3 cellular contexts compared by ENCODE assay signal in genomic region chrX:66760648-66761047, GRCh38.
TF ChIP-seq lines count a peak whose summit lies in the region.

No MANE protein-coding gene starts in this region.

TF ChIP-seq in GM23338, 12 proteins besides CTCF, POLR2A, EP300 and RAD21 (continues in another document):
- TF ChIP-seq ZNF462 (CRISPR knock-in tag; IDR thresholded peaks at IDR 0.05): no peak
- no peak for TF ChIP-seq EZH2 (IDR thresholded peaks at IDR 0.05; ENCODE audit: low read depth, unreplicated experiment)
- no peak for TF ChIP-seq CREB1 (CRISPR knock-in tag; IDR thresholded peaks at IDR 0.05; ENCODE audit: low read depth)
- no peak for TF ChIP-seq JUNB (IDR thresholded peaks at IDR 0.05; ENCODE audit: unreplicated experiment)
- TF ChIP-seq EZH2phosphoT487 (IDR thresholded peaks at IDR 0.05; ENCODE audit: unreplicated experiment): no peak
- TF ChIP-seq ZNF114 (CRISPR knock-in tag; IDR thresholded peaks at IDR 0.05): no peak
- no peak for TF ChIP-seq STAT1 (IDR thresholded peaks at IDR 0.05; ENCODE audit: unreplicated experiment)
- TF ChIP-seq POLR2AphosphoS5 (IDR thresholded peaks at IDR 0.05; ENCODE audit: low read depth): no peak
- no peak for TF ChIP-seq NANOG (IDR thresholded peaks at IDR 0.05; ENCODE audit: borderline replicate concordance)

TF ChIP-seq in H1, 55 proteins besides CTCF, POLR2A, EP300 and RAD21:
- no peak for TF ChIP-seq SP4 (IDR thresholded peaks at IDR 0.05; ENCODE audit: low read length)
- no peak for TF ChIP-seq CBX8 (IDR thresholded peaks at IDR 0.05; ENCODE audit: borderline replicate concordance, low read depth, low read length)
- TF ChIP-seq MAFK (IDR thresholded peaks at IDR 0.05; ENCODE audit: low read depth, low read length): no peak
- no peak for TF ChIP-seq TAF7 (optimal IDR thresholded peaks at IDR 0.05; ENCODE audit: borderline replicate concordance, low read depth, low read length)
- TF ChIP-seq E2F6 (IDR thresholded peaks at IDR 0.05): no peak
- no peak for TF ChIP-seq JUND (IDR thresholded peaks at IDR 0.05; ENCODE audit: low read length)
- TF ChIP-seq, protein P1, sequence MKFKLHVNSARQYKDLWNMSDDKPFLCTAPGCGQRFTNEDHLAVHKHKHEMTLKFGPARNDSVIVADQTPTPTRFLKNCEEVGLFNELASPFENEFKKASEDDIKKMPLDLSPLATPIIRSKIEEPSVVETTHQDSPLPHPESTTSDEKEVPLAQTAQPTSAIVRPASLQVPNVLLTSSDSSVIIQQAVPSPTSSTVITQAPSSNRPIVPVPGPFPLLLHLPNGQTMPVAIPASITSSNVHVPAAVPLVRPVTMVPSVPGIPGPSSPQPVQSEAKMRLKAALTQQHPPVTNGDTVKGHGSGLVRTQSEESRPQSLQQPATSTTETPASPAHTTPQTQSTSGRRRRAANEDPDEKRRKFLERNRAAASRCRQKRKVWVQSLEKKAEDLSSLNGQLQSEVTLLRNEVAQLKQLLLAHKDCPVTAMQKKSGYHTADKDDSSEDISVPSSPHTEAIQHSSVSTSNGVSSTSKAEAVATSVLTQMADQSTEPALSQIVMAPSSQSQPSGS (IDR thresholded peaks at IDR 0.05; ENCODE audit: low read length): no peak
- no peak for TF ChIP-seq KDM1A (IDR thresholded peaks at IDR 0.05; ENCODE audit: borderline replicate concordance, low read length)
- TF ChIP-seq KDM4A (IDR thresholded peaks at IDR 0.05; ENCODE audit: low read depth, low read length, severe bottlenecking): no peak

TF ChIP-seq in neural cell, 6 proteins besides CTCF, POLR2A, EP300 and RAD21:
- TF ChIP-seq SMC3 (conservative IDR thresholded peaks at IDR 0.05; ENCODE audit: poor library complexity): no peak
- no peak for TF ChIP-seq REST (IDR thresholded peaks at IDR 0.05; ENCODE audit: borderline replicate concordance)
- no peak for TF ChIP-seq POLR2AphosphoS5 (IDR thresholded peaks at IDR 0.05)
- TF ChIP-seq EZH2 (IDR thresholded peaks at IDR 0.05; ENCODE audit: borderline replicate concordance, insufficient read depth, low read length, poor library complexity, severe bottlenecking): no peak
